1 cellular context compared by ENCODE assay signal in the genomic region with DNA sequence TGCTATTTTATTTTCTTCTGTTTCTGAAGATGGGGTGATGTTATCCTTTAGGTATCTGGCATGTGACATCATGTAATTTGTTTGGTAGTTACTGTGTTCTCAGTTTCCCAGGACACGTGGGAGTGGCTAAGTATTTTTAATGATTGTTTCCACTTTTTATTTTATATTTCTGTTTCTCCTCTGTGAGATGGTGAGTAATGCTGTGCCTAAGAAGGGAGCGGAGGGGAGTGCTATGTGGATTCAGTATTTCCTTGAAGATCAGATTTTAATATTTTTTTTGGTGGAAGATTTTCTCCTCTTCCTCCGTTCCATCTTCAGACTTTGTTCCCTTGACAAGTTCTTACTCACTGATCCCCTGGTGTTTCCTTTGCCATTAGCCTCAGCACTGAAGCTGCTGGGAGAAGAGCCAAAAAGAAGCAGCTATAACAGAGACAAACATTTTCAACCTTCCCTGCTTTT.
TF ChIP-seq lines count a peak whose summit lies in the region.

No MANE protein-coding gene starts in this region.

TF ChIP-seq in HEK293, 187 proteins besides CTCF, POLR2A, EP300 and RAD21 (continued from another document and continues in another):
- TF ChIP-seq, protein P1, sequence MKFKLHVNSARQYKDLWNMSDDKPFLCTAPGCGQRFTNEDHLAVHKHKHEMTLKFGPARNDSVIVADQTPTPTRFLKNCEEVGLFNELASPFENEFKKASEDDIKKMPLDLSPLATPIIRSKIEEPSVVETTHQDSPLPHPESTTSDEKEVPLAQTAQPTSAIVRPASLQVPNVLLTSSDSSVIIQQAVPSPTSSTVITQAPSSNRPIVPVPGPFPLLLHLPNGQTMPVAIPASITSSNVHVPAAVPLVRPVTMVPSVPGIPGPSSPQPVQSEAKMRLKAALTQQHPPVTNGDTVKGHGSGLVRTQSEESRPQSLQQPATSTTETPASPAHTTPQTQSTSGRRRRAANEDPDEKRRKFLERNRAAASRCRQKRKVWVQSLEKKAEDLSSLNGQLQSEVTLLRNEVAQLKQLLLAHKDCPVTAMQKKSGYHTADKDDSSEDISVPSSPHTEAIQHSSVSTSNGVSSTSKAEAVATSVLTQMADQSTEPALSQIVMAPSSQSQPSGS (tag by site-specific recombination; IDR thresholded peaks at IDR 0.05; ENCODE audit: low read depth), result peak; percentile 70; the same call in 1 of the 2 replicates
- TF ChIP-seq, protein P2, sequence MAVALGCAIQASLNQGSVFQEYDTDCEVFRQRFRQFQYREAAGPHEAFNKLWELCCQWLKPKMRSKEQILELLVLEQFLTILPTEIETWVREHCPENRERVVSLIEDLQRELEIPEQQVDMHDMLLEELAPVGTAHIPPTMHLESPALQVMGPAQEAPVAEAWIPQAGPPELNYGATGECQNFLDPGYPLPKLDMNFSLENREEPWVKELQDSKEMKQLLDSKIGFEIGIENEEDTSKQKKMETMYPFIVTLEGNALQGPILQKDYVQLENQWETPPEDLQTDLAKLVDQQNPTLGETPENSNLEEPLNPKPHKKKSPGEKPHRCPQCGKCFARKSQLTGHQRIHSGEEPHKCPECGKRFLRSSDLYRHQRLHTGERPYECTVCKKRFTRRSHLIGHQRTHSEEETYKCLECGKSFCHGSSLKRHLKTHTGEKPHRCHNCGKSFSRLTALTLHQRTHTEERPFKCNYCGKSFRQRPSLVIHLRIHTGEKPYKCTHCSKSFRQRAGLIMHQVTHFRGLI (tag by site-specific recombination; IDR thresholded peaks at IDR 0.05), result no peak
- TF ChIP-seq, protein P3, sequence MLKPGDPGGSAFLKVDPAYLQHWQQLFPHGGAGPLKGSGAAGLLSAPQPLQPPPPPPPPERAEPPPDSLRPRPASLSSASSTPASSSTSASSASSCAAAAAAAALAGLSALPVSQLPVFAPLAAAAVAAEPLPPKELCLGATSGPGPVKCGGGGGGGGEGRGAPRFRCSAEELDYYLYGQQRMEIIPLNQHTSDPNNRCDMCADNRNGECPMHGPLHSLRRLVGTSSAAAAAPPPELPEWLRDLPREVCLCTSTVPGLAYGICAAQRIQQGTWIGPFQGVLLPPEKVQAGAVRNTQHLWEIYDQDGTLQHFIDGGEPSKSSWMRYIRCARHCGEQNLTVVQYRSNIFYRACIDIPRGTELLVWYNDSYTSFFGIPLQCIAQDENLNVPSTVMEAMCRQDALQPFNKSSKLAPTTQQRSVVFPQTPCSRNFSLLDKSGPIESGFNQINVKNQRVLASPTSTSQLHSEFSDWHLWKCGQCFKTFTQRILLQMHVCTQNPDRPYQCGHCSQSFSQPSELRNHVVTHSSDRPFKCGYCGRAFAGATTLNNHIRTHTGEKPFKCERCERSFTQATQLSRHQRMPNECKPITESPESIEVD (tag by site-specific recombination; IDR thresholded peaks at IDR 0.05), result peak; percentile 73
- TF ChIP-seq, protein P4, sequence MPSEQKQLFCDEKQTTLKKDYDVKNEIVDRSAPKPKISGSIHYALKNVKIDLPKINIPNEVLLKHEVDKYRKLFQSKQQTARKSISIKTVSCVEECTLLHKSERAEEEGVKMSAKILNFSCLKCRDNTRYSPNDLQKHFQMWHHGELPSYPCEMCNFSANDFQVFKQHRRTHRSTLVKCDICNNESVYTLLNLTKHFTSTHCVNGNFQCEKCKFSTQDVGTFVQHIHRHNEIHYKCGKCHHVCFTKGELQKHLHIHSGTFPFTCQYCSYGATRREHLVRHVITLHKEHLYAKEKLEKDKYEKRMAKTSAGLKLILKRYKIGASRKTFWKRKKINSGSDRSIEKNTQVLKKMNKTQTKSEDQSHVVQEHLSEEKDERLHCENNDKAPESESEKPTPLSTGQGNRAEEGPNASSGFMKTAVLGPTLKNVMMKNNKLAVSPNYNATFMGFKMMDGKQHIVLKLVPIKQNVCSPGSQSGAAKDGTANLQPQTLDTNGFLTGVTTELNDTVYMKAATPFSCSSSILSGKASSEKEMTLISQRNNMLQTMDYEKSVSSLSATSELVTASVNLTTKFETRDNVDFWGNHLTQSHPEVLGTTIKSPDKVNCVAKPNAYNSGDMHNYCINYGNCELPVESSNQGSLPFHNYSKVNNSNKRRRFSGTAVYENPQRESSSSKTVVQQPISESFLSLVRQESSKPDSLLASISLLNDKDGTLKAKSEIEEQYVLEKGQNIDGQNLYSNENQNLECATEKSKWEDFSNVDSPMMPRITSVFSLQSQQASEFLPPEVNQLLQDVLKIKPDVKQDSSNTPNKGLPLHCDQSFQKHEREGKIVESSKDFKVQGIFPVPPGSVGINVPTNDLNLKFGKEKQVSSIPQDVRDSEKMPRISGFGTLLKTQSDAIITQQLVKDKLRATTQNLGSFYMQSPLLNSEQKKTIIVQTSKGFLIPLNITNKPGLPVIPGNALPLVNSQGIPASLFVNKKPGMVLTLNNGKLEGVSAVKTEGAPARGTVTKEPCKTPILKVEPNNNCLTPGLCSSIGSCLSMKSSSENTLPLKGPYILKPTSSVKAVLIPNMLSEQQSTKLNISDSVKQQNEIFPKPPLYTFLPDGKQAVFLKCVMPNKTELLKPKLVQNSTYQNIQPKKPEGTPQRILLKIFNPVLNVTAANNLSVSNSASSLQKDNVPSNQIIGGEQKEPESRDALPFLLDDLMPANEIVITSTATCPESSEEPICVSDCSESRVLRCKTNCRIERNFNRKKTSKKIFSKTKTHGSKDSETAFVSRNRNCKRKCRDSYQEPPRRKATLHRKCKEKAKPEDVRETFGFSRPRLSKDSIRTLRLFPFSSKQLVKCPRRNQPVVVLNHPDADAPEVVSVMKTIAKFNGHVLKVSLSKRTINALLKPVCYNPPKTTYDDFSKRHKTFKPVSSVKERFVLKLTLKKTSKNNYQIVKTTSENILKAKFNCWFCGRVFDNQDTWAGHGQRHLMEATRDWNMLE (tag by site-specific recombination; conservative IDR thresholded peaks at IDR 0.05; ENCODE audit: low read depth), result no peak
- TF ChIP-seq, protein P5, sequence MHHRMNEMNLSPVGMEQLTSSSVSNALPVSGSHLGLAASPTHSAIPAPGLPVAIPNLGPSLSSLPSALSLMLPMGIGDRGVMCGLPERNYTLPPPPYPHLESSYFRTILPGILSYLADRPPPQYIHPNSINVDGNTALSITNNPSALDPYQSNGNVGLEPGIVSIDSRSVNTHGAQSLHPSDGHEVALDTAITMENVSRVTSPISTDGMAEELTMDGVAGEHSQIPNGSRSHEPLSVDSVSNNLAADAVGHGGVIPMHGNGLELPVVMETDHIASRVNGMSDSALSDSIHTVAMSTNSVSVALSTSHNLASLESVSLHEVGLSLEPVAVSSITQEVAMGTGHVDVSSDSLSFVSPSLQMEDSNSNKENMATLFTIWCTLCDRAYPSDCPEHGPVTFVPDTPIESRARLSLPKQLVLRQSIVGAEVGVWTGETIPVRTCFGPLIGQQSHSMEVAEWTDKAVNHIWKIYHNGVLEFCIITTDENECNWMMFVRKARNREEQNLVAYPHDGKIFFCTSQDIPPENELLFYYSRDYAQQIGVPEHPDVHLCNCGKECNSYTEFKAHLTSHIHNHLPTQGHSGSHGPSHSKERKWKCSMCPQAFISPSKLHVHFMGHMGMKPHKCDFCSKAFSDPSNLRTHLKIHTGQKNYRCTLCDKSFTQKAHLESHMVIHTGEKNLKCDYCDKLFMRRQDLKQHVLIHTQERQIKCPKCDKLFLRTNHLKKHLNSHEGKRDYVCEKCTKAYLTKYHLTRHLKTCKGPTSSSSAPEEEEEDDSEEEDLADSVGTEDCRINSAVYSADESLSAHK (tag by site-specific recombination; IDR thresholded peaks at IDR 0.05), result no peak
- TF ChIP-seq ZNF549 (tag by site-specific recombination; IDR thresholded peaks at IDR 0.05) (no peak), GLIS1 (tag by site-specific recombination; IDR thresholded peaks at IDR 0.05) (no peak), ZNF202 (tag by site-specific recombination; IDR thresholded peaks at IDR 0.05; ENCODE audit: borderline replicate concordance) (no peak), HOXC10 (CRISPR knock-in tag; IDR thresholded peaks at IDR 0.05) (no peak), SP7 (tag by site-specific recombination; IDR thresholded peaks at IDR 0.05) (peak; percentile 58), ZNF585B (tag by site-specific recombination; IDR thresholded peaks at IDR 0.05) (no peak), ZNF621 (tag by site-specific recombination; IDR thresholded peaks at IDR 0.05) (no peak), KLF8 (tag by site-specific recombination; IDR thresholded peaks at IDR 0.05) (peak; percentile 38; the same call in 1 of the 2 replicates), ZNF223 (tag by site-specific recombination; IDR thresholded peaks at IDR 0.05) (no peak), ZNF707 (tag by site-specific recombination; IDR thresholded peaks at IDR 0.05) (no peak), ZNF24 (tag by site-specific recombination; IDR thresholded peaks at IDR 0.05) (no peak), ZNF660 (tag by site-specific recombination; IDR thresholded peaks at IDR 0.05) (no peak), TRIM28 (IDR thresholded peaks at IDR 0.05; ENCODE audit: borderline replicate concordance, low read length) (no peak), ZNF48 (tag by site-specific recombination; IDR thresholded peaks at IDR 0.05) (no peak), EGR2 (tag by site-specific recombination; IDR thresholded peaks at IDR 0.05; ENCODE audit: low read depth) (no peak), OVOL3 (tag by site-specific recombination; IDR thresholded peaks at IDR 0.05) (no peak)
- TF ChIP-seq, protein P6, sequence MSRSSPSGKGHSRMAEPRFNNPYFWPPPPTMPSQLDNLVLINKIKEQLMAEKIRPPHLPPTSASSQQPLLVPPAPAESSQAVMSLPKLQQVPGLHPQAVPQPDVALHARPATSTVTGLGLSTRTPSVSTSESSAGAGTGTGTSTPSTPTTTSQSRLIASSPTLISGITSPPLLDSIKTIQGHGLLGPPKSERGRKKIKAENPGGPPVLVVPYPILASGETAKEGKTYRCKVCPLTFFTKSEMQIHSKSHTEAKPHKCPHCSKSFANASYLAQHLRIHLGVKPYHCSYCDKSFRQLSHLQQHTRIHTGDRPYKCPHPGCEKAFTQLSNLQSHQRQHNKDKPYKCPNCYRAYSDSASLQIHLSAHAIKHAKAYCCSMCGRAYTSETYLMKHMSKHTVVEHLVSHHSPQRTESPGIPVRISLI (tag by site-specific recombination; IDR thresholded peaks at IDR 0.05), result no peak
- TF ChIP-seq, protein P7, sequence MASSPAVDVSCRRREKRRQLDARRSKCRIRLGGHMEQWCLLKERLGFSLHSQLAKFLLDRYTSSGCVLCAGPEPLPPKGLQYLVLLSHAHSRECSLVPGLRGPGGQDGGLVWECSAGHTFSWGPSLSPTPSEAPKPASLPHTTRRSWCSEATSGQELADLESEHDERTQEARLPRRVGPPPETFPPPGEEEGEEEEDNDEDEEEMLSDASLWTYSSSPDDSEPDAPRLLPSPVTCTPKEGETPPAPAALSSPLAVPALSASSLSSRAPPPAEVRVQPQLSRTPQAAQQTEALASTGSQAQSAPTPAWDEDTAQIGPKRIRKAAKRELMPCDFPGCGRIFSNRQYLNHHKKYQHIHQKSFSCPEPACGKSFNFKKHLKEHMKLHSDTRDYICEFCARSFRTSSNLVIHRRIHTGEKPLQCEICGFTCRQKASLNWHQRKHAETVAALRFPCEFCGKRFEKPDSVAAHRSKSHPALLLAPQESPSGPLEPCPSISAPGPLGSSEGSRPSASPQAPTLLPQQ (tag by site-specific recombination; IDR thresholded peaks at IDR 0.05), result 0 out of 2 replicates have a peak, but pooled peaks have one; percentile 16
- TF ChIP-seq, protein P8, sequence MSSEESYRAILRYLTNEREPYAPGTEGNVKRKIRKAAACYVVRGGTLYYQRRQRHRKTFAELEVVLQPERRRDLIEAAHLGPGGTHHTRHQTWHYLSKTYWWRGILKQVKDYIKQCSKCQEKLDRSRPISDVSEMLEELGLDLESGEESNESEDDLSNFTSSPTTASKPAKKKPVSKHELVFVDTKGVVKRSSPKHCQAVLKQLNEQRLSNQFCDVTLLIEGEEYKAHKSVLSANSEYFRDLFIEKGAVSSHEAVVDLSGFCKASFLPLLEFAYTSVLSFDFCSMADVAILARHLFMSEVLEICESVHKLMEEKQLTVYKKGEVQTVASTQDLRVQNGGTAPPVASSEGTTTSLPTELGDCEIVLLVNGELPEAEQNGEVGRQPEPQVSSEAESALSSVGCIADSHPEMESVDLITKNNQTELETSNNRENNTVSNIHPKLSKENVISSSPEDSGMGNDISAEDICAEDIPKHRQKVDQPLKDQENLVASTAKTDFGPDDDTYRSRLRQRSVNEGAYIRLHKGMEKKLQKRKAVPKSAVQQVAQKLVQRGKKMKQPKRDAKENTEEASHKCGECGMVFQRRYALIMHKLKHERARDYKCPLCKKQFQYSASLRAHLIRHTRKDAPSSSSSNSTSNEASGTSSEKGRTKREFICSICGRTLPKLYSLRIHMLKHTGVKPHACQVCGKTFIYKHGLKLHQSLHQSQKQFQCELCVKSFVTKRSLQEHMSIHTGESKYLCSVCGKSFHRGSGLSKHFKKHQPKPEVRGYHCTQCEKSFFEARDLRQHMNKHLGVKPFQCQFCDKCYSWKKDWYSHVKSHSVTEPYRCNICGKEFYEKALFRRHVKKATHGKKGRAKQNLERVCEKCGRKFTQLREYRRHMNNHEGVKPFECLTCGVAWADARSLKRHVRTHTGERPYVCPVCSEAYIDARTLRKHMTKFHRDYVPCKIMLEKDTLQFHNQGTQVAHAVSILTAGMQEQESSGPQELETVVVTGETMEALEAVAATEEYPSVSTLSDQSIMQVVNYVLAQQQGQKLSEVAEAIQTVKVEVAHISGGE (tag by site-specific recombination; conservative IDR thresholded peaks at IDR 0.05; ENCODE audit: low read depth), result no peak
- TF ChIP-seq, protein P9, sequence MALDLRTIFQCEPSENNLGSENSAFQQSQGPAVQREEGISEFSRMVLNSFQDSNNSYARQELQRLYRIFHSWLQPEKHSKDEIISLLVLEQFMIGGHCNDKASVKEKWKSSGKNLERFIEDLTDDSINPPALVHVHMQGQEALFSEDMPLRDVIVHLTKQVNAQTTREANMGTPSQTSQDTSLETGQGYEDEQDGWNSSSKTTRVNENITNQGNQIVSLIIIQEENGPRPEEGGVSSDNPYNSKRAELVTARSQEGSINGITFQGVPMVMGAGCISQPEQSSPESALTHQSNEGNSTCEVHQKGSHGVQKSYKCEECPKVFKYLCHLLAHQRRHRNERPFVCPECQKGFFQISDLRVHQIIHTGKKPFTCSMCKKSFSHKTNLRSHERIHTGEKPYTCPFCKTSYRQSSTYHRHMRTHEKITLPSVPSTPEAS (tag by site-specific recombination; IDR thresholded peaks at IDR 0.05), result no peak
- TF ChIP-seq, protein P10, sequence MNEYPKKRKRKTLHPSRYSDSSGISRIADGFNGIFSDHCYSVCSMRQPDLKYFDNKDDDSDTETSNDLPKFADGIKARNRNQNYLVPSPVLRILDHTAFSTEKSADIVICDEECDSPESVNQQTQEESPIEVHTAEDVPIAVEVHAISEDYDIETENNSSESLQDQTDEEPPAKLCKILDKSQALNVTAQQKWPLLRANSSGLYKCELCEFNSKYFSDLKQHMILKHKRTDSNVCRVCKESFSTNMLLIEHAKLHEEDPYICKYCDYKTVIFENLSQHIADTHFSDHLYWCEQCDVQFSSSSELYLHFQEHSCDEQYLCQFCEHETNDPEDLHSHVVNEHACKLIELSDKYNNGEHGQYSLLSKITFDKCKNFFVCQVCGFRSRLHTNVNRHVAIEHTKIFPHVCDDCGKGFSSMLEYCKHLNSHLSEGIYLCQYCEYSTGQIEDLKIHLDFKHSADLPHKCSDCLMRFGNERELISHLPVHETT (tag by site-specific recombination; IDR thresholded peaks at IDR 0.05), result no peak
